ENCODE assay signal across 21 cellular contexts in genomic region chr5:169356181-169356580, GRCh38. TPM values are rescaled to one million over a fixed set of nuclear protein-coding genes. Genes with fewer than 3 reads are reported as not detected.
"Had no signal": no experiment of that assay in that cellular context is flagged by ENCODE, and none has a peak within 500 bp of the region (broad histone marks: within the 10 kb centered on the region; RNA-seq: fewer than 3 reads in every experiment).

No MANE protein-coding gene starts in this region.

- H3K36me3 ChIP-seq: colonic mucosa, gastrocnemius medialis, heart right ventricle, ovary, suprapubic skin, thyroid gland, upper lobe of right lung, vagina had no signal

- DNase-seq: colonic mucosa; dermis blood vessel endothelial cell; endodermal cell; gastrocnemius medialis; heart right ventricle; hypothalamus; mucosa of descending colon; naive thymus-derived CD8-positive, alpha-beta T cell; nucleus accumbens; ovary; right cardiac atrium; small intestine; stimulated activated CD4-positive, alpha-beta T cell treated with anti-CD3 and anti-CD28 coated beads, Interleukin-12 subunit alpha, Interleukin-12 subunit beta, amount 100 ng/mL, for 4 hours; stimulated activated CD4-positive, alpha-beta T cell treated with anti-CD3 and anti-CD28 coated beads, Interleukin-2, amount 100 ng/mL, for 48 hours; stimulated activated naive CD8-positive, alpha-beta T cell treated with anti-CD3 and anti-CD28 coated beads, Interleukin-15, Interleukin-2, amounts not matched to agents 100 U/mL and 50 U/mL, for 24 hours; thyroid gland; upper lobe of right lung had no signal

- H3K27me3 ChIP-seq: colonic mucosa, gastrocnemius medialis, ovary, suprapubic skin, thyroid gland, upper lobe of right lung, vagina had no signal

- H3K4me3 ChIP-seq: colonic mucosa, gastrocnemius medialis, heart right ventricle, mucosa of descending colon, ovary, suprapubic skin, thyroid gland, upper lobe of right lung, vagina had no signal

- ATAC-seq: esophagus mucosa; gastrocnemius medialis; heart right ventricle; left lobe of liver; mucosa of descending colon; naive thymus-derived CD8-positive, alpha-beta T cell; right cardiac atrium; stimulated activated naive CD8-positive, alpha-beta T cell treated with anti-CD3 and anti-CD28 coated beads, Interleukin-15, Interleukin-2, amounts not matched to agents 100 U/mL and 50 U/mL, for 24 hours; upper lobe of right lung had no signal

- H3K9me3 ChIP-seq: colonic mucosa, gastrocnemius medialis, heart right ventricle, mucosa of descending colon, ovary, suprapubic skin, thyroid gland, upper lobe of right lung, vagina had no signal

- H3K27ac ChIP-seq: colonic mucosa, gastrocnemius medialis, heart right ventricle, ovary, suprapubic skin, thyroid gland, upper lobe of right lung, vagina had no signal

- H3K4me1 ChIP-seq: colonic mucosa, gastrocnemius medialis, heart right ventricle, suprapubic skin, upper lobe of right lung had no signal

RNA-seq across cellular contexts. Expression of gene SLIT3, which starts 55.2 kb away (rescaled TPM):
- polyA plus RNA-seq: naive thymus-derived CD8-positive, alpha-beta T cell had no signal
